ENCODE assay signal across 8 cellular contexts in genomic region chr1:9069324-9070100, GRCh38. TPM values are rescaled to one million over a fixed set of nuclear protein-coding genes. Genes with fewer than 3 reads are reported as not detected.
A peak's percentile ranks its signal among the peaks of the same experiment; 100 is the strongest.
DNase-seq lines count a peak whose midpoint lies in the region; ATAC-seq and TF ChIP-seq lines count a peak whose summit lies in the region.

Gene SLC2A5, minus strand, starts transcription at chr1:9069635. Its CDS starts 99 bp downstream, at chr1:9069536.

- H3K9me3 Mint-ChIP-seq in endothelial cell (ENCODE audit: unreplicated experiment), result no peaks in the 10 kb centered on the region

- DNase-seq in CD1c-positive myeloid dendritic cell (ENCODE audit: extremely low spot score) (peak; percentile 86), SKM-1 treated with dmso at 0.1 percent for 144 hours (lab: John Stamatoyannopoulos, UW; ENCODE audit: unreplicated experiment) (peak; percentile 89), upper lobe of left lung (peak in 1 of 2 donors; percentile 41), endothelial cell (ENCODE audit: low spot score) (no peak)
- DNase-seq in stimulated activated CD4-positive, alpha-beta T cell treated with anti-CD3 and anti-CD28 coated beads, Interleukin-4, amount 100 ng/mL, for 24 hours, result no peak

- H3K4me1 Mint-ChIP-seq in endothelial cell (ENCODE audit: unreplicated experiment), result no peaks in the 10 kb centered on the region

- peaks cover 9 to 20% (median 11%) of the 10 kb centered on the region in 4 donors for H3K4me1 ChIP-seq in upper lobe of left lung

- H3K27me3 Mint-ChIP-seq in endothelial cell (ENCODE audit: unreplicated experiment), result peaks cover 3% of the 10 kb centered on the region

- H3K36me3 ChIP-seq in upper lobe of left lung, result no peaks in the 10 kb centered on the region

- H3K27ac ChIP-seq in layer of hippocampus (ENCODE audit: low read depth, low read length) (peak within 1 kb of the TSS; percentile 27), upper lobe of left lung (peak within 1 kb of the TSS in 2 of 4 donors; percentile 4 to 46)

- no peaks in the 10 kb centered on the region for H3K36me3 Mint-ChIP-seq in endothelial cell (ENCODE audit: low read depth, unreplicated experiment)

- no peaks in the 10 kb centered on the region for H3K9me3 ChIP-seq in upper lobe of left lung

- TF ChIP-seq CTCF in upper lobe of left lung (IDR thresholded peaks at IDR 0.05) (no peak), endothelial cell (IDR thresholded peaks at IDR 0.05; ENCODE audit: unreplicated experiment) (no peak)

- TF ChIP-seq POLR2A in upper lobe of left lung (IDR thresholded peaks at IDR 0.05), result no peak

- no peak within 1 kb of the TSS for H3K4me3 Mint-ChIP-seq in endothelial cell (ENCODE audit: unreplicated experiment)

- no peak for TF ChIP-seq EP300 in upper lobe of left lung (IDR thresholded peaks at IDR 0.05)

- 47 to 55% methylated on average over 8 of the region's 8 CpGs for WGBS in upper lobe of left lung, 2 donors

- H3K27me3 ChIP-seq in layer of hippocampus (ENCODE audit: control insufficient read depth, insufficient read depth, low read length) (no peaks in the 10 kb centered on the region), upper lobe of left lung (no peaks in the 10 kb centered on the region)

- H3K27ac Mint-ChIP-seq in endothelial cell (ENCODE audit: unreplicated experiment), result no peak within 1 kb of the TSS

- ATAC-seq in GM19372 (IDR thresholded peaks at IDR 0.05; ENCODE audit: low read depth, unreplicated experiment) (peak; percentile 95), HG03175 (IDR thresholded peaks at IDR 0.05; ENCODE audit: unreplicated experiment) (peak; percentile 95), upper lobe of left lung (ENCODE audit: low FRiP score in 2 of 2) (peak; percentile 31 to 52)

- H3K4me3 ChIP-seq in upper lobe of left lung, result no peak within 1 kb of the TSS

RNA-seq across cellular contexts. Expression of gene SLC2A5, which starts in this region (rescaled TPM):
- total RNA-seq in upper lobe of left lung, result 10 to 100 TPM in 1 of 6 donors, 1 to 10 TPM in 2, under 1 TPM in 3; 0.30 to 11.5 (median 1.2) TPM
- not detected for total RNA-seq in endothelial cell (ENCODE audit: unreplicated experiment)

Comparison
In these comparisons a context has a peak if more than half of its experiments do, and no peak if none do; other contexts are left out.
1. DNase-seq: peak in CD1c-positive myeloid dendritic cell (single experiment) and SKM-1 treated with dmso at 0.1 percent for 144 hours (single experiment); none in stimulated activated CD4-positive, alpha-beta T cell treated with anti-CD3 and anti-CD28 coated beads, Interleukin-4, amount 100 ng/mL, for 24 hours (single experiment) and endothelial cell (single experiment).
2. ATAC-seq: peak in every context shown above with its lines; median percentile 95 in GM19372; 95 in HG03175; 42 in upper lobe of left lung.